In genomic region chr15:68271854-68272471, GRCh38 we compare ENCODE assay signal across 8 cellular contexts. TPM values are rescaled to one million over a fixed set of nuclear protein-coding genes. Genes with fewer than 3 reads are reported as not detected.
A peak's percentile ranks its signal among the peaks of the same experiment; 100 is the strongest.
DNase-seq lines count a peak whose midpoint lies in the region; ATAC-seq and TF ChIP-seq lines count a peak whose summit lies in the region.

No MANE protein-coding gene starts in this region.

- H3K4me1 Mint-ChIP-seq in CD4-positive, alpha-beta memory T cell, result peaks cover 6 to 8% (median 8%) of the 10 kb centered on the region in 4 donors

- H3K36me3 ChIP-seq in H7 (replicated peaks; ENCODE audit: control insufficient read depth, insufficient read depth, low read length), result no peaks in the 10 kb centered on the region
- no peaks in the 10 kb centered on the region for H3K36me3 ChIP-seq in WERI-Rb-1
- no peaks in the 10 kb centered on the region for H3K36me3 ChIP-seq in CD4-positive, alpha-beta memory T cell (ENCODE audit: insufficient read depth, low read length)

- H3K4me1 ChIP-seq in CD4-positive, alpha-beta memory T cell (ENCODE audit: insufficient read depth, low read length), result peaks cover 8% of the 10 kb centered on the region

- intact Hi-C loops in left ventricle myocardium superior (cut with micrococcal nuclease), result no loop called here
- intact Hi-C loops in CD4-positive, alpha-beta memory T cell (cut with micrococcal nuclease), result no loop called here

- H3K27me3 ChIP-seq in H7 (ENCODE audit: control insufficient read depth, insufficient read depth, low read length) (no peaks in the 10 kb centered on the region), WERI-Rb-1 (ENCODE audit: insufficient read depth, low read depth, severe bottlenecking) (no peaks in the 10 kb centered on the region)
- no peaks in the 10 kb centered on the region for H3K27me3 ChIP-seq in CD4-positive, alpha-beta memory T cell (ENCODE audit: insufficient read depth, low read length)

- H3K4me3 ChIP-seq in H7 (ENCODE audit: insufficient read depth, low read depth, low read length) (no peak overlapping the region), WERI-Rb-1 (ENCODE audit: low read depth, low read length) (no peak overlapping the region)
- no peak overlapping the region for H3K4me3 ChIP-seq in CD4-positive, alpha-beta memory T cell (ENCODE audit: low read length in 2 of 2)

- no peak for TF ChIP-seq CTCF in WERI-Rb-1 (IDR thresholded peaks at IDR 0.05; ENCODE audit: low read depth, low read length)

- no peaks in the 10 kb centered on the region for H3K36me3 Mint-ChIP-seq in CD4-positive, alpha-beta memory T cell

- no peak overlapping the region for H3K27ac ChIP-seq in WERI-Rb-1
- no peak overlapping the region for H3K27ac ChIP-seq in CD4-positive, alpha-beta memory T cell (ENCODE audit: low read depth, low read length)

- H3K27ac Mint-ChIP-seq in CD4-positive, alpha-beta memory T cell, result no peak overlapping the region

- POLR2A ChIA-PET in CD4-positive, alpha-beta memory T cell (lab: Charles Lee; ENCODE audit: partially characterized antibody), result no interaction called here

- peaks cover 0 to 7% of the 10 kb centered on the region in 2 donors for H3K27me3 Mint-ChIP-seq in CD4-positive, alpha-beta memory T cell

- peak; percentile 33 for DNase-seq in H7
- DNase-seq in WERI-Rb-1, result peak; percentile 27
- DNase-seq in left ventricle myocardium superior, result no peak
- DNase-seq in renal cortical epithelial cell (ENCODE audit: low read depth), result peak; percentile 87
- DNase-seq in CD4-positive, alpha-beta memory T cell, result no peak
- DNase-seq in DMS114 treated with DMSO at 0.1 percent for 48 hours (lab: John Stamatoyannopoulos, UW; ENCODE audit: unreplicated experiment), result no peak

- H3K9me3 Mint-ChIP-seq in CD4-positive, alpha-beta memory T cell, result no peaks in the 10 kb centered on the region

- H3K4me3 Mint-ChIP-seq in CD4-positive, alpha-beta memory T cell, result no peak overlapping the region

- CTCF ChIA-PET in CD4-positive, alpha-beta memory T cell (lab: Charles Lee; ENCODE audit: partially characterized antibody), result no interaction called here

- H3K9me3 ChIP-seq in WERI-Rb-1 (ENCODE audit: severe bottlenecking), result no peaks in the 10 kb centered on the region
- H3K9me3 ChIP-seq in CD4-positive, alpha-beta memory T cell (ENCODE audit: control insufficient read depth in 1 of 2, low read length in 2 of 2), result no peaks in the 10 kb centered on the region

- ATAC-seq in left ventricle myocardium superior (peak; percentile 35), GM21360 (IDR thresholded peaks at IDR 0.05; ENCODE audit: unreplicated experiment) (no peak), GM18858 (IDR thresholded peaks at IDR 0.05; ENCODE audit: unreplicated experiment) (no peak)

RNA-seq across cellular contexts. Expression of gene FEM1B, which starts 5.6 kb away (rescaled TPM):
- total RNA-seq in H7 (2014; rRNA removed; shearing (Covaris generic)), result 78.4 and 91.7 TPM in 2 replicates
- total RNA-seq in left ventricle myocardium superior (45.1 TPM), renal cortical epithelial cell (54.1 and 56.3 TPM in 2 replicates)
- 10 to 100 TPM; 48.3 to 49.1 TPM for total RNA-seq in CD4-positive, alpha-beta memory T cell
- 10 to 100 TPM; 19.0 to 28.8 TPM for polyA plus RNA-seq in CD4-positive, alpha-beta memory T cell

RNA-seq across cellular contexts. Expression of gene CLN6, which starts 42.4 kb away (rescaled TPM):
- total RNA-seq in H7 (2014; rRNA removed; shearing (Covaris generic)), result 32.5 and 33.7 TPM in 2 replicates
- total RNA-seq in left ventricle myocardium superior, result 9.9 TPM
- 3.3 and 6.6 TPM in 2 replicates for total RNA-seq in renal cortical epithelial cell
- 10 to 100 TPM; 14.5 to 15.6 TPM for total RNA-seq in CD4-positive, alpha-beta memory T cell
- 1 to 10 TPM; 2.2 to 2.6 TPM for polyA plus RNA-seq in CD4-positive, alpha-beta memory T cell

Comparison
In these comparisons a context has a peak if more than half of its experiments do, and no peak if none do; other contexts are left out.
1. DNase-seq: peak in H7 (single experiment), WERI-Rb-1 (single experiment) and renal cortical epithelial cell (single experiment); none in left ventricle myocardium superior (single experiment), CD4-positive, alpha-beta memory T cell (0 of 5) and DMS114 treated with DMSO at 0.1 percent for 48 hours (single experiment).